Comparison of ENCODE assay signal across 9 cellular contexts in the genomic region with DNA sequence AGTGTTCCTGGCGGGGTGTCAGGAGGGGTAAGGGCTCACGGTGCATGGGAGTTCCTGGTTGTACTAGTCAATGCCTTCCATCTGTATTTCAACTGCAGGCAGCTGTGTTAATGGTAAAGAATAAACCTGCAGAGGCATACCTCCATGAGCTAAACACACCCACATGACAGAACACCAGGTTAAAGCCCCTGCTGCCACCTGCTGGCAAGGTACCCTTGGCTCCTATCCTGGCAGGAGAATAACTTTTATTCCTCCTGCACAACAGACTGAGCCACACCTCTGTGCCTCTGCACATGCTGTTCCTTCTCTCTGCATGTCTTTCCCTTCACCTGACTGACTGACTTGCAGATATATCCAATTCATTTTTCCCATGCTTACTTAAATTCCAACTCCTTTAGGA. TPM values are rescaled to one million over a fixed set of nuclear protein-coding genes. Genes with fewer than 3 reads are reported as not detected.
DNase-seq lines count a peak whose midpoint lies in the region; ATAC-seq and TF ChIP-seq lines count a peak whose summit lies in the region.
"Had no signal": no experiment of that assay in that cellular context is flagged by ENCODE, and none has a peak within 500 bp of the region (broad histone marks: within the 10 kb centered on the region; RNA-seq: fewer than 3 reads in every experiment).

No MANE protein-coding gene starts in this region.

- no peak overlapping the region for H3K4me3 ChIP-seq in CD8-positive, alpha-beta T cell (ENCODE audit: low read depth, low read length)
- H3K4me3 ChIP-seq in HCT116 (replicated peaks in 1 of 2; ENCODE audit: low read depth in 1 of 2, low read length in 2 of 2): no peak overlapping the region
- H3K4me3 ChIP-seq in WERI-Rb-1 (ENCODE audit: low read depth, low read length): no peak overlapping the region
- no peak overlapping the region for H3K4me3 ChIP-seq in sigmoid colon

- ATAC-seq in CD8-positive, alpha-beta T cell: peak; percentile 68
- ATAC-seq in HCT116 (peak; percentile 87), HG03571 (IDR thresholded peaks at IDR 0.05; ENCODE audit: unreplicated experiment) (no peak)

- TF ChIP-seq RAD21 in HCT116 (IDR thresholded peaks at IDR 0.05; ENCODE audit: low read depth): peak; percentile 65

- H3K4me2 ChIP-seq in HCT116 (ENCODE audit: low read length): no peak overlapping the region

- no peaks in the 10 kb centered on the region for H3K36me3 Mint-ChIP-seq in CD8-positive, alpha-beta T cell

- no peaks in the 10 kb centered on the region for H4K20me1 ChIP-seq in HCT116 (ENCODE audit: insufficient read depth)

- peak; percentile 16 for TF ChIP-seq CTCF in CD8-positive, alpha-beta T cell (IDR thresholded peaks at IDR 0.05)
- TF ChIP-seq CTCF in HCT116 (IDR thresholded peaks at IDR 0.05 in 2 of 3, conservative IDR thresholded peaks at IDR 0.05 in 1 of 3; ENCODE audit: borderline replicate concordance in 1 of 3, insufficient read depth in 1 of 3, low read depth in 2 of 3, low read length in 2 of 3): peak; percentile 25 to 48 (median 45); a peak in 5 of 6 replicates
- peak; percentile 54 for TF ChIP-seq CTCF in WERI-Rb-1 (IDR thresholded peaks at IDR 0.05; ENCODE audit: low read depth, low read length)
- TF ChIP-seq CTCF in sigmoid colon (IDR thresholded peaks at IDR 0.05): no peak

- POLR2A ChIA-PET in CD8-positive, alpha-beta T cell (lab: Charles Lee): no interaction called here
- POLR2A ChIA-PET in HCT116 (lab: Charles Lee): interaction anchor here (1.0 kb wide), 1 partner anchor 147 kb away, joined by 3 read pairs; no protein-coding TSS in a partner anchor

- H2AFZ ChIP-seq in HCT116 (ENCODE audit: low read depth, low read length, poor library complexity, severe bottlenecking): no peak overlapping the region

- CTCF ChIA-PET in CD8-positive, alpha-beta T cell (lab: Charles Lee): interaction anchor here (1.8 kb wide), 1 partner anchor 20 kb away, joined by 5 read pairs; a partner anchor contains a TSS
- CTCF ChIA-PET in HCT116 (lab: Charles Lee): interaction anchor here (1.3 to 2.3 kb wide), 2 partner anchors 27 to 147 kb away, joined by 4 to 39 read pairs; no protein-coding TSS in a partner anchor

- H3K27me3 ChIP-seq in CD8-positive, alpha-beta T cell (ENCODE audit: insufficient read depth, low read length): no peaks in the 10 kb centered on the region
- H3K27me3 ChIP-seq in HCT116 (ENCODE audit: insufficient read depth, low read length) (no peaks in the 10 kb centered on the region), WERI-Rb-1 (ENCODE audit: insufficient read depth, low read depth, severe bottlenecking) (peaks cover 44% of the 10 kb centered on the region), sigmoid colon (no peaks in the 10 kb centered on the region)

- H3K27ac ChIP-seq in CD8-positive, alpha-beta T cell (ENCODE audit: low read depth, low read length): no peak overlapping the region
- H3K27ac ChIP-seq in HCT116 (ENCODE audit: low read depth, low read length): no peak overlapping the region
- no peak overlapping the region for H3K27ac ChIP-seq in WERI-Rb-1
- H3K27ac ChIP-seq in sigmoid colon: no peak overlapping the region

- H3K4me1 ChIP-seq in CD8-positive, alpha-beta T cell (ENCODE audit: insufficient read depth, low read length): no peaks in the 10 kb centered on the region
- no peaks in the 10 kb centered on the region for H3K4me1 ChIP-seq in HCT116 (ENCODE audit: control insufficient read depth in 1 of 2, insufficient read depth in 2 of 2, low read length in 2 of 2)
- no peaks in the 10 kb centered on the region for H3K4me1 ChIP-seq in sigmoid colon

- no peak overlapping the region for H3K9ac ChIP-seq in HCT116 (ENCODE audit: low read length)

- no peak for TF ChIP-seq POLR2A in HCT116 (IDR thresholded peaks at IDR 0.05; ENCODE audit: borderline replicate concordance, extremely low read depth, insufficient read depth, insufficient read length)
- no peak for TF ChIP-seq POLR2A in sigmoid colon (IDR thresholded peaks at IDR 0.05)

- H3K9me3 ChIP-seq in CD8-positive, alpha-beta T cell (ENCODE audit: low read length): no peaks in the 10 kb centered on the region
- H3K9me3 ChIP-seq in HCT116 (ENCODE audit: control insufficient read depth in 1 of 2, insufficient read depth in 1 of 2, low read depth in 1 of 2, low read length in 2 of 2) (no peaks in the 10 kb centered on the region), WERI-Rb-1 (ENCODE audit: severe bottlenecking) (no peaks in the 10 kb centered on the region), sigmoid colon (no peaks in the 10 kb centered on the region)

- peak in 4 of 7 experiments; percentile 19 to 57 (median 34) for DNase-seq in CD8-positive, alpha-beta T cell
- DNase-seq in HCT116 (ENCODE audit: low read depth, low spot score) (no peak), WERI-Rb-1 (peak; percentile 25), iPS-NIHi7 (ENCODE audit: extremely low spot score) (peak; percentile 26), pons (ENCODE audit: low spot score) (no peak), sigmoid colon (no peak), NCI-H2107 (lab: John Stamatoyannopoulos, UW) (no peak)

- H3K9me3 Mint-ChIP-seq in CD8-positive, alpha-beta T cell: no peaks in the 10 kb centered on the region

- no peak for TF ChIP-seq EP300 in sigmoid colon (IDR thresholded peaks at IDR 0.05)

- no peaks in the 10 kb centered on the region for H3K79me2 ChIP-seq in HCT116 (ENCODE audit: insufficient read depth, low read length)

- 43 to 75% methylated on average over 2 of the region's 2 CpGs for WGBS in sigmoid colon, 2 donors

- RAD21 ChIA-PET in HCT116 (lab: Charles Lee; ENCODE audit: low non-redundant PET in 1 of 2, low total read pairs in 2 of 2, uncharacterized antibody in 2 of 2, unreplicated experiment in 2 of 2): interaction anchor here (1.0 kb wide), 3 partner anchors 147 to 539 kb away, joined by 3 to 8 read pairs (median 4); no protein-coding TSS in a partner anchor

- H3K4me1 Mint-ChIP-seq in CD8-positive, alpha-beta T cell (ENCODE audit: low read depth): no peaks in the 10 kb centered on the region

- H3K27ac Mint-ChIP-seq in CD8-positive, alpha-beta T cell: no peak overlapping the region

- no peaks in the 10 kb centered on the region for H3K27me3 Mint-ChIP-seq in CD8-positive, alpha-beta T cell (ENCODE audit: low read depth)

- intact Hi-C loops in CD8-positive, alpha-beta T cell (cut with DNase I, micrococcal nuclease): loop anchor here (2.0 to 5.0 kb wide), 3 partner anchors 145 to 540 kb away; no protein-coding TSS in a partner anchor
- intact Hi-C loops in HCT116 (cut with micrococcal nuclease) (loop anchor here (1.0 to 5.0 kb wide), 2 partner anchors 147 to 540 kb away; no protein-coding TSS in a partner anchor), sigmoid colon (cut with DNase I) (no loop called here)

- no TSS peak for BruUV-seq in HCT116 (replicated peaks; lab: Mats Ljungman, UMichigan)

- H3K36me3 ChIP-seq in CD8-positive, alpha-beta T cell (ENCODE audit: insufficient read depth, low read length): no peaks in the 10 kb centered on the region
- H3K36me3 ChIP-seq in HCT116 (ENCODE audit: control insufficient read depth in 1 of 2, insufficient read depth in 2 of 2, low read length in 2 of 2): no peaks in the 10 kb centered on the region
- no peaks in the 10 kb centered on the region for H3K36me3 ChIP-seq in WERI-Rb-1
- no peaks in the 10 kb centered on the region for H3K36me3 ChIP-seq in sigmoid colon

- no peak overlapping the region for H3K4me3 Mint-ChIP-seq in CD8-positive, alpha-beta T cell

- H3K9me2 ChIP-seq in HCT116 (ENCODE audit: insufficient read depth): no peaks in the 10 kb centered on the region

TF ChIP-seq in HCT116, 20 proteins besides CTCF, POLR2A, EP300 and RAD21 (continues in another document):
- TF ChIP-seq EZH2phosphoT487 (IDR thresholded peaks at IDR 0.05; ENCODE audit: borderline replicate concordance): no peak
- no peak for TF ChIP-seq ZNF274 (IDR thresholded peaks at IDR 0.05; ENCODE audit: low read depth, low read length)
- TF ChIP-seq EGR1 (IDR thresholded peaks at IDR 0.05; ENCODE audit: low read depth): no peak
- TF ChIP-seq, protein P1, sequence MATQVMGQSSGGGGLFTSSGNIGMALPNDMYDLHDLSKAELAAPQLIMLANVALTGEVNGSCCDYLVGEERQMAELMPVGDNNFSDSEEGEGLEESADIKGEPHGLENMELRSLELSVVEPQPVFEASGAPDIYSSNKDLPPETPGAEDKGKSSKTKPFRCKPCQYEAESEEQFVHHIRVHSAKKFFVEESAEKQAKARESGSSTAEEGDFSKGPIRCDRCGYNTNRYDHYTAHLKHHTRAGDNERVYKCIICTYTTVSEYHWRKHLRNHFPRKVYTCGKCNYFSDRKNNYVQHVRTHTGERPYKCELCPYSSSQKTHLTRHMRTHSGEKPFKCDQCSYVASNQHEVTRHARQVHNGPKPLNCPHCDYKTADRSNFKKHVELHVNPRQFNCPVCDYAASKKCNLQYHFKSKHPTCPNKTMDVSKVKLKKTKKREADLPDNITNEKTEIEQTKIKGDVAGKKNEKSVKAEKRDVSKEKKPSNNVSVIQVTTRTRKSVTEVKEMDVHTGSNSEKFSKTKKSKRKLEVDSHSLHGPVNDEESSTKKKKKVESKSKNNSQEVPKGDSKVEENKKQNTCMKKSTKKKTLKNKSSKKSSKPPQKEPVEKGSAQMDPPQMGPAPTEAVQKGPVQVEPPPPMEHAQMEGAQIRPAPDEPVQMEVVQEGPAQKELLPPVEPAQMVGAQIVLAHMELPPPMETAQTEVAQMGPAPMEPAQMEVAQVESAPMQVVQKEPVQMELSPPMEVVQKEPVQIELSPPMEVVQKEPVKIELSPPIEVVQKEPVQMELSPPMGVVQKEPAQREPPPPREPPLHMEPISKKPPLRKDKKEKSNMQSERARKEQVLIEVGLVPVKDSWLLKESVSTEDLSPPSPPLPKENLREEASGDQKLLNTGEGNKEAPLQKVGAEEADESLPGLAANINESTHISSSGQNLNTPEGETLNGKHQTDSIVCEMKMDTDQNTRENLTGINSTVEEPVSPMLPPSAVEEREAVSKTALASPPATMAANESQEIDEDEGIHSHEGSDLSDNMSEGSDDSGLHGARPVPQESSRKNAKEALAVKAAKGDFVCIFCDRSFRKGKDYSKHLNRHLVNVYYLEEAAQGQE (IDR thresholded peaks at IDR 0.05; ENCODE audit: low read depth): no peak
- no peak for TF ChIP-seq TCF7L2 (IDR thresholded peaks at IDR 0.05; ENCODE audit: borderline replicate concordance, extremely low read depth, insufficient read depth, insufficient read length)
- no peak for TF ChIP-seq POLR2AphosphoS5 (IDR thresholded peaks at IDR 0.05; ENCODE audit: low read depth, low read length)
- no peak for TF ChIP-seq SRF (IDR thresholded peaks at IDR 0.05; ENCODE audit: low read depth)

RNA-seq across cellular contexts. Expression of a gene that starts 11.1 kb away (rescaled TPM):
- not detected for total RNA-seq in CD8-positive, alpha-beta T cell
- not detected for total RNA-seq in HCT116 (2021; ENCODE audit: unreplicated experiment)
- polyA plus RNA-seq in HCT116 (2012): 0.01 TPM in 1 of 2 replicates, not detected in the other
- total RNA-seq in sigmoid colon: under 1 TPM in 1 of 4 donors, not detected in 3; under 0.01 TPM
- not detected for polyA plus RNA-seq in sigmoid colon
- total RNA-seq: astrocyte had no signal

RNA-seq across cellular contexts. Expression of a gene that starts 20.6 kb away (rescaled TPM):
- 100 to 1,000 TPM in 1 of 2 experiments, 10 to 100 TPM in 1; 97.8 to 114 TPM for total RNA-seq in CD8-positive, alpha-beta T cell
- total RNA-seq in HCT116 (2021; ENCODE audit: unreplicated experiment) (32.4 TPM), sigmoid colon (100 to 1,000 TPM; 132 to 152 (median 143) TPM)
- polyA plus RNA-seq in HCT116 (2012): 33.9 and 40.2 TPM in 2 replicates
- polyA plus RNA-seq in sigmoid colon: 10 to 100 TPM; 44.9 to 63.4 (median 51.1) TPM

Comparison
In these comparisons a context has a peak if more than half of its experiments do, and no peak if none do; other contexts are left out.
1. DNase-seq: peak in CD8-positive, alpha-beta T cell (4 of 7), WERI-Rb-1 (single experiment) and iPS-NIHi7 (single experiment); none in HCT116 (single experiment), pons (single experiment), sigmoid colon (single experiment) and NCI-H2107 (single experiment).
2. CTCF ChIP-seq: peak in CD8-positive, alpha-beta T cell (single experiment), HCT116 (3 of 3) and WERI-Rb-1 (single experiment); none in sigmoid colon (0 of 4).